In the genomic region with DNA sequence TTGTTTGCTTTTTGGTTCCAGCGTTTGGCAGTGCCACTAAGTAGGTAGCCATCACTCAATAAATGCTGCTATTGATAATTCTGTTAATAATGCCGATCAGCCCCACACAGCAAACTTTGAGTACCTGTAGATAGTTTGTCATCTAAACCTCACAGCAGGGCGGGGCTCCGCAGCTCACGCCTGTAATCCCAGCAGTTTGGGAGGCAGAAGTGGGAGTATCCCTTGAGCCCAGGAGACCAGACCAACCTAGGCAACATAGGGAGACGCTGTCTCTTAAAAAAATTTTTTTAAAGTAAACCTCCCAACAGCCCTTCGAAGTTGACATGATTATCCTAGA, we compare ENCODE assay signal across 9 cellular contexts. TPM values are rescaled to one million over a fixed set of nuclear protein-coding genes. Genes with fewer than 3 reads are reported as not detected.
A peak's percentile ranks its signal among the peaks of the same experiment; 100 is the strongest.
DNase-seq lines count a peak whose midpoint lies in the region; ATAC-seq and TF ChIP-seq lines count a peak whose summit lies in the region.
"Had no signal": no experiment of that assay in that cellular context is flagged by ENCODE, and none has a peak within 500 bp of the region (broad histone marks: within the 10 kb centered on the region; RNA-seq: fewer than 3 reads in every experiment).

No MANE protein-coding gene starts in this region.

- no peak for ATAC-seq in HG03432 (IDR thresholded peaks at IDR 0.05; ENCODE audit: unreplicated experiment)
- ATAC-seq in HG02840 (IDR thresholded peaks at IDR 0.05; ENCODE audit: low FRiP score, unreplicated experiment) = no peak

- H3K4me1 ChIP-seq in ES-I3 (ENCODE audit: insufficient read depth, low read length) = peaks cover 18% of the 10 kb centered on the region
- H3K4me1 ChIP-seq in Peyer's patch = peaks cover 0 to 41% (median 14%) of the 10 kb centered on the region in 4 donors
- H3K4me1 ChIP-seq in esophagus squamous epithelium = peaks cover 0 to 69% (median 35%) of the 10 kb centered on the region in 3 donors
- peaks cover 5% of the 10 kb centered on the region for H3K4me1 ChIP-seq in rectal smooth muscle tissue (ENCODE audit: control insufficient read depth, insufficient read depth, low read length)

- intact Hi-C loops in esophagus squamous epithelium (cut with DNase I) = no loop called here

- peak overlapping the region in 3 of 4 donors; percentile 59 to 98 (median 96) for H3K27ac ChIP-seq in Peyer's patch
- H3K27ac ChIP-seq in esophagus squamous epithelium = peak overlapping the region in 3 of 4 donors; percentile 94 to 98 (median 96)
- no peak overlapping the region for H3K27ac ChIP-seq in rectal smooth muscle tissue (ENCODE audit: low read depth, low read length)

- H3K9me3 ChIP-seq in ES-I3 (ENCODE audit: control insufficient read depth, insufficient read depth, low read length) = no peaks in the 10 kb centered on the region
- no peaks in the 10 kb centered on the region for H3K9me3 ChIP-seq in Peyer's patch
- no peaks in the 10 kb centered on the region for H3K9me3 ChIP-seq in esophagus squamous epithelium

- H3K9ac ChIP-seq in ES-I3 (ENCODE audit: low read depth, low read length) = peak overlapping the region; percentile 97; the same call in 1 of the 2 replicates
- no peak overlapping the region for H3K9ac ChIP-seq in rectal smooth muscle tissue (ENCODE audit: low read length)

- H3K4me3 ChIP-seq in Peyer's patch = peak overlapping the region; percentile 80 to 86 (median 83)
- H3K4me3 ChIP-seq in esophagus squamous epithelium = peak overlapping the region; percentile 75 to 93 (median 84)
- peak overlapping the region; percentile 98 for H3K4me3 ChIP-seq in rectal smooth muscle tissue (ENCODE audit: low read length)

- WGBS in esophagus squamous epithelium, 2 donors = 65 to 69% methylated on average over 4 to 7 of the region's 7 CpGs

- TF ChIP-seq CTCF in Peyer's patch (IDR thresholded peaks at IDR 0.05) (no peak), esophagus squamous epithelium (IDR thresholded peaks at IDR 0.05) (no peak)

- DNase-seq in Peyer's patch (no peak), esophagus squamous epithelium (lab: John Stamatoyannopoulos, UW) (no peak), OCI-M1 (lab: John Stamatoyannopoulos, UW) (no peak), NCI-H146 (lab: John Stamatoyannopoulos, UW) (no peak)

- TF ChIP-seq POLR2A in Peyer's patch (IDR thresholded peaks at IDR 0.05) = no peak
- no peak for TF ChIP-seq POLR2A in esophagus squamous epithelium (IDR thresholded peaks at IDR 0.05)

- H3K36me3 ChIP-seq in ES-I3 (ENCODE audit: insufficient read depth, low read length) (peaks cover 2% of the 10 kb centered on the region; the same call in 1 of the 2 replicates), Peyer's patch (peaks cover 0 to 15% (median 0%) of the 10 kb centered on the region in 3 donors), esophagus squamous epithelium (peaks cover 0 to 19% (median 0%) of the 10 kb centered on the region in 3 donors), rectal smooth muscle tissue (ENCODE audit: control insufficient read depth, insufficient read depth, low read length) (no peaks in the 10 kb centered on the region)

- H3K27me3 ChIP-seq in Peyer's patch = no peaks in the 10 kb centered on the region
- H3K27me3 ChIP-seq in esophagus squamous epithelium = no peaks in the 10 kb centered on the region
- H3K27me3 ChIP-seq in rectal smooth muscle tissue (ENCODE audit: control insufficient read depth, insufficient read depth, low read length) = no peaks in the 10 kb centered on the region

RNA-seq across cellular contexts. Expression of a gene that starts 1.6 kb away (rescaled TPM):
- 10 to 100 TPM; 58.6 to 77.2 (median 65.6) TPM for total RNA-seq in Peyer's patch
- total RNA-seq in esophagus squamous epithelium = 10 to 100 TPM; 15.1 to 40.4 (median 22.9) TPM

RNA-seq across cellular contexts. Expression of a gene that starts 4.3 kb away (rescaled TPM):
- 10 to 100 TPM; 36.6 to 66.8 (median 53.5) TPM for total RNA-seq in Peyer's patch
- total RNA-seq in esophagus squamous epithelium = 10 to 100 TPM; 11.4 to 26.9 (median 20.7) TPM

RNA-seq across cellular contexts. Expression of a gene that starts 59.8 kb away (rescaled TPM):
- 10 to 100 TPM in 2 of 4 donors, 1 to 10 TPM in 2; 5.8 to 15.7 (median 10.7) TPM for total RNA-seq in Peyer's patch
- total RNA-seq in esophagus squamous epithelium = under 1 TPM in 1 of 4 donors, not detected in 3; 0.66 TPM
- total RNA-seq: LHCN-M2 had no signal

Comparison
In these comparisons a context has a peak if more than half of its experiments do, and no peak if none do; other contexts are left out.
1. RNA of a gene that starts 59.8 kb away (total RNA-seq): 5.8 to 15.7 TPM in Peyer's patch; 0.66 TPM in esophagus squamous epithelium; every median in the first group is over 4 times any median in the second.
2. Peak in every context shown above with its lines, with median percentiles within 50 percentile points of each other: H3K4me3 ChIP-seq.